Comparison of ENCODE assay signal across 29 cellular contexts in the genomic region with DNA sequence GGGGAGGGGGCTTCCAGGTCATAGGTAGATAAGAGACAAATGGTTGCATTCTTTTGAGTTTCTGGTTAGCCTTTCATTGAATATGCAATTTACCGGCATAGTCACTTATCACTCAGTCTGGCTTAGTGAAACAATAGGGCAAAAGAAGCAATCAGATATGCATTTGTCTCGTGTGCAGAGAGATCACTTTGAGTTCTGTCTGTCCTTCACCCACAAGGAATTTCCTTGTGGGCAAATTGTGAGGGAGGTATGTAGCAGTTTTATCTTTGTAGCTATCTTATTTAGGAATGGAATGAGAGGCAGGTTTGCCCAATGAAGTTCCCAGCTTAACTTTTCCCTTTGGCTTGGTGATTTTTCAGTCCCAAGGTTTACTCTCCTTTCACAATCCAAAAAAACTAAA.
"Had no signal": no experiment of that assay in that cellular context is flagged by ENCODE, and none has a peak within 500 bp of the region (broad histone marks: within the 10 kb centered on the region; RNA-seq: fewer than 3 reads in every experiment).

No MANE protein-coding gene starts in this region.

- H3K9ac ChIP-seq: neural progenitor cell, parathyroid adenoma had no signal

- H3K27me3 ChIP-seq: neural progenitor cell, ovary, right lobe of liver, sigmoid colon, suprapubic skin, testis, tibial artery, transverse colon, upper lobe of left lung, vagina had no signal

- H3K9me3 ChIP-seq: ovary, psoas muscle, right lobe of liver, sigmoid colon, suprapubic skin, testis, tibial artery, transverse colon, upper lobe of left lung, vagina had no signal

- H3K27ac Mint-ChIP-seq: naive thymus-derived CD4-positive, alpha-beta T cell; natural killer cell; nephron; neural progenitor cell; progenitor cell of endocrine pancreas; stimulated activated effector memory CD8-positive, alpha-beta T cell treated with anti-CD3 and anti-CD28 coated beads, Interleukin-12 subunit alpha, Interleukin-12 subunit beta, amount 100 ng/mL, for 72 hours; stimulated activated naive B cell treated with anti-CD40 and anti-IgM and Interleukin-4, amounts not matched to agents 10 μg/mL and 1 μg/mL and 100 μg/mL, for 72 hours; stimulated activated naive CD8-positive, alpha-beta T cell treated with anti-CD3 and anti-CD28 coated beads, Interleukin-15, Interleukin-2, amounts not matched to agents 100 ng/mL and 50 ng/mL, for 24 hours had no signal

- H2AFZ ChIP-seq: neural progenitor cell, parathyroid adenoma had no signal

- H3K36me3 ChIP-seq: neural progenitor cell, ovary, right lobe of liver, sigmoid colon, suprapubic skin, tibial artery, transverse colon, upper lobe of left lung, vagina had no signal

- H3K9me3 Mint-ChIP-seq: nephron, neural progenitor cell had no signal

- H3K4me3 ChIP-seq: neural progenitor cell, ovary, psoas muscle, right lobe of liver, sigmoid colon, suprapubic skin, testis, tibial artery, transverse colon, upper lobe of left lung, vagina had no signal

- H3K4me1 Mint-ChIP-seq: naive thymus-derived CD4-positive, alpha-beta T cell; natural killer cell; nephron; neural progenitor cell; stimulated activated effector memory CD8-positive, alpha-beta T cell treated with anti-CD3 and anti-CD28 coated beads, Interleukin-12 subunit alpha, Interleukin-12 subunit beta, amount 100 ng/mL, for 72 hours; stimulated activated naive B cell treated with anti-CD40 and anti-IgM and Interleukin-4, amounts not matched to agents 10 μg/mL and 1 μg/mL and 100 μg/mL, for 72 hours had no signal

- H3K4me3 Mint-ChIP-seq: naive thymus-derived CD4-positive, alpha-beta T cell; natural killer cell; nephron; neural progenitor cell; stimulated activated effector memory CD8-positive, alpha-beta T cell treated with anti-CD3 and anti-CD28 coated beads, Interleukin-12 subunit alpha, Interleukin-12 subunit beta, amount 100 ng/mL, for 72 hours; stimulated activated naive B cell treated with anti-CD40 and anti-IgM and Interleukin-4, amounts not matched to agents 10 μg/mL and 1 μg/mL and 100 μg/mL, for 72 hours; stimulated activated naive CD8-positive, alpha-beta T cell treated with anti-CD3 and anti-CD28 coated beads, Interleukin-15, Interleukin-2, amounts not matched to agents 100 ng/mL and 50 ng/mL, for 24 hours had no signal

- H3K27me3 Mint-ChIP-seq: naive thymus-derived CD4-positive, alpha-beta T cell; progenitor cell of endocrine pancreas; stimulated activated naive B cell treated with anti-CD40 and anti-IgM and Interleukin-4, amounts not matched to agents 10 μg/mL and 1 μg/mL and 100 μg/mL, for 72 hours; stimulated activated naive CD8-positive, alpha-beta T cell treated with anti-CD3 and anti-CD28 coated beads, Interleukin-15, Interleukin-2, amounts not matched to agents 100 ng/mL and 50 ng/mL, for 24 hours had no signal

- ATAC-seq: naive thymus-derived CD4-positive, alpha-beta T cell; natural killer cell; psoas muscle; right cardiac atrium; right lobe of liver; stimulated activated effector memory CD8-positive, alpha-beta T cell treated with anti-CD3 and anti-CD28 coated beads, Interleukin-12 subunit alpha, Interleukin-12 subunit beta, amount 100 ng/mL, for 72 hours; stimulated activated naive B cell treated with anti-CD40 and anti-IgM and Interleukin-4, amounts not matched to agents 10 μg/mL and 1 μg/mL and 100 μg/mL, for 72 hours had no signal

- H3K36me3 Mint-ChIP-seq: naive thymus-derived CD4-positive, alpha-beta T cell; neural progenitor cell; stimulated activated effector memory CD8-positive, alpha-beta T cell treated with anti-CD3 and anti-CD28 coated beads, Interleukin-12 subunit alpha, Interleukin-12 subunit beta, amount 100 ng/mL, for 72 hours; stimulated activated naive B cell treated with anti-CD40 and anti-IgM and Interleukin-4, amounts not matched to agents 10 μg/mL and 1 μg/mL and 100 μg/mL, for 72 hours had no signal

- H3K27ac ChIP-seq: neural progenitor cell, ovary, parathyroid adenoma, psoas muscle, right lobe of liver, sigmoid colon, suprapubic skin, testis, tibial artery, transverse colon, upper lobe of left lung, vagina had no signal

- H3K4me2 ChIP-seq: neural progenitor cell had no signal

- DNase-seq: naive thymus-derived CD4-positive, alpha-beta T cell; natural killer cell; occipital lobe; ovary; posterior cingulate gyrus; psoas muscle; right cardiac atrium; right lobe of liver; sigmoid colon; small intestine; stimulated activated CD4-positive, alpha-beta T cell treated with anti-CD3 and anti-CD28 coated beads, Interleukin-15, amount 100 ng/mL, for 24 hours; stimulated activated CD4-positive, alpha-beta T cell treated with anti-CD3 and anti-CD28 coated beads, Interleukin-2, amount 100 ng/mL, for 24 hours; stimulated activated CD4-positive, alpha-beta T cell treated with anti-CD3 and anti-CD28 coated beads, Interleukin-2, amount 100 ng/mL, for 48 hours; stimulated activated CD4-positive, alpha-beta T cell treated with anti-CD3 and anti-CD28 coated beads, Interleukin-4, amount 100 ng/mL, for 24 hours; stimulated activated naive B cell treated with anti-CD40 and anti-IgM and Interleukin-4, amounts not matched to agents 10 μg/mL and 1 μg/mL and 100 μg/mL, for 72 hours; stimulated activated naive CD4-positive, alpha-beta T cell treated with Interleukin-2 at 50 U/mL for 16 hours; substantia nigra; testis; tibial artery; transverse colon; upper lobe of left lung had no signal

- H3K79me2 ChIP-seq: parathyroid adenoma had no signal

- H3K4me1 ChIP-seq: neural progenitor cell, parathyroid adenoma, psoas muscle, right lobe of liver, sigmoid colon, suprapubic skin, testis, transverse colon, upper lobe of left lung, vagina had no signal
